2 cellular contexts compared by ENCODE assay signal in genomic region chr1:203322480-203323179, GRCh38.
TF ChIP-seq lines count a peak whose summit lies in the region.

No MANE protein-coding gene starts in this region.

TF ChIP-seq in liver, 16 proteins besides CTCF, POLR2A, EP300 and RAD21:
- TF ChIP-seq NR2F2 (IDR thresholded peaks at IDR 0.05) (peak; percentile 51), TAF1 (conservative IDR thresholded peaks at IDR 0.05) (no peak)
- TF ChIP-seq, protein P1, sequence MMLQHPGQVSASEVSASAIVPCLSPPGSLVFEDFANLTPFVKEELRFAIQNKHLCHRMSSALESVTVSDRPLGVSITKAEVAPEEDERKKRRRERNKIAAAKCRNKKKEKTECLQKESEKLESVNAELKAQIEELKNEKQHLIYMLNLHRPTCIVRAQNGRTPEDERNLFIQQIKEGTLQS (IDR thresholded peaks at IDR 0.05), result no peak

TF ChIP-seq in HepG2, 621 proteins besides CTCF, POLR2A, EP300 and RAD21:
- TF ChIP-seq TBX2 (CRISPR knock-in tag; IDR thresholded peaks at IDR 0.05; ENCODE audit: borderline replicate concordance) (no peak), MIXL1 (CRISPR knock-in tag; IDR thresholded peaks at IDR 0.05) (no peak), ZNF3 (CRISPR knock-in tag; IDR thresholded peaks at IDR 0.05) (no peak), MTF1 (CRISPR knock-in tag; IDR thresholded peaks at IDR 0.05) (no peak), TFAP4 (IDR thresholded peaks at IDR 0.05; ENCODE audit: borderline replicate concordance, low read depth) (no peak), ZFP36L1 (CRISPR knock-in tag; IDR thresholded peaks at IDR 0.05) (no peak), HBP1 (CRISPR knock-in tag; IDR thresholded peaks at IDR 0.05; ENCODE audit: low read depth) (no peak), ZNF839 (CRISPR knock-in tag; IDR thresholded peaks at IDR 0.05; ENCODE audit: borderline replicate concordance) (no peak), CSRNP1 (CRISPR knock-in tag; IDR thresholded peaks at IDR 0.05) (no peak), NCOA1 (CRISPR knock-in tag; IDR thresholded peaks at IDR 0.05) (no peak), KMT2A (CRISPR knock-in tag; IDR thresholded peaks at IDR 0.05) (no peak), ZNF367 (CRISPR knock-in tag; IDR thresholded peaks at IDR 0.05; ENCODE audit: borderline replicate concordance) (no peak)
TF ChIP-seq in HepG2: peak in this region for 0.
